1 cellular context compared by ENCODE assay signal in the genomic region with DNA sequence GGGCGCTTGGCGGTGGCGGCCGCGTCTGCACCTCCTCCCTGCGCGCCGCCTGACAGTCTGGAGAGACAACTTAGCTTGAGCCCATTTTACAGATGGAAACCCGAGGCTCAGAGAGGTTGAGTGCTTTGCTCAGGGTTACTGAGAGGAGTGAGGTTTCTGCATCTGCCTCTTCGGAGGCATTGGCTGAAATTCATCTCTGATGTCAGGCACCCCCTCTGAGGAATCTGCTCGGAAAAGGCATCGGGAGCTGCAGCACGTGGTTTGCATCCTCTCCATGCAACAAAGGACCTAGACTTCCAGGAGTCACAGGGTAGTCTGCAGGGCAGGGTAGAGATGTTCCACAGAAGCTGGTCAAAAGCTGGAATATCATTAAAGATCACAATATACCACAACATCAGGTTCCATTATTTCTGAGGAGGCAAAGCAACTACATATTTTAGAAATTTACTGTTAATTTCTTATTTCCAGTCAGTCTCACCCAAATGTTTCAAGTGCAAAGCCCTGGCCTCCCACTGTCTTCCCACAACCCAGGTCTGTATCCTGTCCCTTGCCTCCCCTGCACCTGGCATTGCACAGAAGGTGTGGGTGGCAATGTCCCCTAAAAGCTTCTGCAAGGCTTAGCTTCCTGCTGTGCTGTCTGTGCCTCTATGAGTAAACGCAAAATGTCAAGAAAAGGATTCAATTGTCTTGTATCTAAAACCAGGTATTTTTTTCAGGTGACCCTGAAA.
TF ChIP-seq lines count a peak whose summit lies in the region.

No MANE protein-coding gene starts in this region.

TF ChIP-seq in HCT116, 20 proteins besides CTCF, POLR2A, EP300 and RAD21 (continued from another document):
- TF ChIP-seq, protein P1, sequence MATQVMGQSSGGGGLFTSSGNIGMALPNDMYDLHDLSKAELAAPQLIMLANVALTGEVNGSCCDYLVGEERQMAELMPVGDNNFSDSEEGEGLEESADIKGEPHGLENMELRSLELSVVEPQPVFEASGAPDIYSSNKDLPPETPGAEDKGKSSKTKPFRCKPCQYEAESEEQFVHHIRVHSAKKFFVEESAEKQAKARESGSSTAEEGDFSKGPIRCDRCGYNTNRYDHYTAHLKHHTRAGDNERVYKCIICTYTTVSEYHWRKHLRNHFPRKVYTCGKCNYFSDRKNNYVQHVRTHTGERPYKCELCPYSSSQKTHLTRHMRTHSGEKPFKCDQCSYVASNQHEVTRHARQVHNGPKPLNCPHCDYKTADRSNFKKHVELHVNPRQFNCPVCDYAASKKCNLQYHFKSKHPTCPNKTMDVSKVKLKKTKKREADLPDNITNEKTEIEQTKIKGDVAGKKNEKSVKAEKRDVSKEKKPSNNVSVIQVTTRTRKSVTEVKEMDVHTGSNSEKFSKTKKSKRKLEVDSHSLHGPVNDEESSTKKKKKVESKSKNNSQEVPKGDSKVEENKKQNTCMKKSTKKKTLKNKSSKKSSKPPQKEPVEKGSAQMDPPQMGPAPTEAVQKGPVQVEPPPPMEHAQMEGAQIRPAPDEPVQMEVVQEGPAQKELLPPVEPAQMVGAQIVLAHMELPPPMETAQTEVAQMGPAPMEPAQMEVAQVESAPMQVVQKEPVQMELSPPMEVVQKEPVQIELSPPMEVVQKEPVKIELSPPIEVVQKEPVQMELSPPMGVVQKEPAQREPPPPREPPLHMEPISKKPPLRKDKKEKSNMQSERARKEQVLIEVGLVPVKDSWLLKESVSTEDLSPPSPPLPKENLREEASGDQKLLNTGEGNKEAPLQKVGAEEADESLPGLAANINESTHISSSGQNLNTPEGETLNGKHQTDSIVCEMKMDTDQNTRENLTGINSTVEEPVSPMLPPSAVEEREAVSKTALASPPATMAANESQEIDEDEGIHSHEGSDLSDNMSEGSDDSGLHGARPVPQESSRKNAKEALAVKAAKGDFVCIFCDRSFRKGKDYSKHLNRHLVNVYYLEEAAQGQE (IDR thresholded peaks at IDR 0.05; ENCODE audit: low read depth): no peak
- TF ChIP-seq ZFX (IDR thresholded peaks at IDR 0.05) (no peak), CBX3 (IDR thresholded peaks at IDR 0.05; ENCODE audit: low read depth) (no peak)
- TF ChIP-seq, protein P2, sequence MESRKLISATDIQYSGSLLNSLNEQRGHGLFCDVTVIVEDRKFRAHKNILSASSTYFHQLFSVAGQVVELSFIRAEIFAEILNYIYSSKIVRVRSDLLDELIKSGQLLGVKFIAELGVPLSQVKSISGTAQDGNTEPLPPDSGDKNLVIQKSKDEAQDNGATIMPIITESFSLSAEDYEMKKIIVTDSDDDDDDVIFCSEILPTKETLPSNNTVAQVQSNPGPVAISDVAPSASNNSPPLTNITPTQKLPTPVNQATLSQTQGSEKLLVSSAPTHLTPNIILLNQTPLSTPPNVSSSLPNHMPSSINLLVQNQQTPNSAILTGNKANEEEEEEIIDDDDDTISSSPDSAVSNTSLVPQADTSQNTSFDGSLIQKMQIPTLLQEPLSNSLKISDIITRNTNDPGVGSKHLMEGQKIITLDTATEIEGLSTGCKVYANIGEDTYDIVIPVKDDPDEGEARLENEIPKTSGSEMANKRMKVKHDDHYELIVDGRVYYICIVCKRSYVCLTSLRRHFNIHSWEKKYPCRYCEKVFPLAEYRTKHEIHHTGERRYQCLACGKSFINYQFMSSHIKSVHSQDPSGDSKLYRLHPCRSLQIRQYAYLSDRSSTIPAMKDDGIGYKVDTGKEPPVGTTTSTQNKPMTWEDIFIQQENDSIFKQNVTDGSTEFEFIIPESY (IDR thresholded peaks at IDR 0.05; ENCODE audit: extremely low read depth, insufficient replicate concordance, low read length): no peak
TF ChIP-seq in HCT116: peak in this region for 0.
